ENCODE assay signal across 23 cellular contexts in the genomic region with DNA sequence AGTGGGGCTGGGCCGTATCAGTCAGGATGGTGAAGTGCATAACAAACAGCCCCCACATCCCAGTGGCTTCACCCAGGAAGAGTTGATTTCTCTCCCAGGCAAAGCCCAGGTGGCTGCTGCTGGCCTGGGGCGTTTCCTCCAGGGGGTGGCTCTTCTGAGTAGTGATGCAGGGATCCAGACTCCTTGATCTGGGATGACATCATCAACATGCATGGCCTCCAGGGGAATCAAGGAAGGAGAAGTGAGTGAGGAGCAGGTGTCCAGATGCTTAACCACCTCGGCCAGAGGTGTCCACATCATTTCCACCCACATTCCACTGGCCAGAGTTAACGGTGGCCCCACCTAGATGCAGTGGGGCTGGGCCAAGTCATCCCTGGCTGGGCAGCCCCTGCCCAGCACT.
DNase-seq lines count a peak whose midpoint lies in the region; ATAC-seq, FAIRE-seq and TF ChIP-seq lines count a peak whose summit lies in the region.
"Had no signal": no experiment of that assay in that cellular context is flagged by ENCODE, and none has a peak within 500 bp of the region (broad histone marks: within the 10 kb centered on the region; RNA-seq: fewer than 3 reads in every experiment).

No MANE protein-coding gene starts in this region.

- H3K36me3 Mint-ChIP-seq in activated naive CD4-positive, alpha-beta T cell treated with anti-CD3 and anti-CD28 coated beads, Interleukin-2, amount 10 ng/mL, durations not matched to agents 7 days and 5 days: no peaks in the 10 kb centered on the region
- H3K36me3 Mint-ChIP-seq in activated naive CD4-positive, alpha-beta T cell treated with anti-CD3 and anti-CD28 coated beads, Interleukin-2, amount 50 U/mL, for 72 hours: no peaks in the 10 kb centered on the region
- H3K36me3 Mint-ChIP-seq: CD4-positive, CD25-positive, alpha-beta regulatory T cell; CD8-positive, alpha-beta memory T cell had no signal

- ATAC-seq in activated naive CD4-positive, alpha-beta T cell treated with anti-CD3 and anti-CD28 coated beads, Interleukin-2, amount 50 U/mL, for 72 hours: no peak
- ATAC-seq in K562: no peak
- ATAC-seq in left lobe of liver: no peak
- ATAC-seq: A549, GM12878 had no signal

- H3K27ac ChIP-seq in K562 (ENCODE audit: extremely low read depth, low read depth, low read length) (no peak overlapping the region), dorsolateral prefrontal cortex (peak overlapping the region in 38 of 59 donors; percentile 10 to 89 (median 57)), brain microvascular endothelial cell (no peak overlapping the region)
- H3K27ac ChIP-seq: 22Rv1, A549, GM23248, HL-60 had no signal

- H3K36me3 ChIP-seq in K562 (ENCODE audit: control insufficient read depth, insufficient read depth, low read length): no peaks in the 10 kb centered on the region
- H3K36me3 ChIP-seq in brain microvascular endothelial cell (replicated peaks): no peaks in the 10 kb centered on the region
- H3K36me3 ChIP-seq: HAP-1 had no signal

- FAIRE-seq in K562 (lab: Jason Lieb, UNC): no peak
- FAIRE-seq: A549, GM12878 had no signal

- H3K79me2 ChIP-seq in K562 (ENCODE audit: control insufficient read depth, insufficient read depth, low read length): no peaks in the 10 kb centered on the region

- no TSS peak for BruUV-seq in K562 (replicated peaks; lab: Mats Ljungman, UMichigan)

- TF ChIP-seq RAD21 in K562 (CRISPR knock-in tag; conservative IDR thresholded peaks at IDR 0.05 in 1 of 2, IDR thresholded peaks at IDR 0.05 in 1 of 2): no peak

- H3K4me1 Mint-ChIP-seq in activated naive CD4-positive, alpha-beta T cell treated with anti-CD3 and anti-CD28 coated beads, Interleukin-2, amount 10 ng/mL, durations not matched to agents 7 days and 5 days: no peaks in the 10 kb centered on the region
- H3K4me1 Mint-ChIP-seq: B cell; CD4-positive, CD25-positive, alpha-beta regulatory T cell; CD8-positive, alpha-beta memory T cell had no signal

- H3K9me1 ChIP-seq in K562 (ENCODE audit: control insufficient read depth, insufficient read depth, low read length): peaks cover 7% of the 10 kb centered on the region

- no peak overlapping the region for H3K4me3 Mint-ChIP-seq in activated naive CD4-positive, alpha-beta T cell treated with anti-CD3 and anti-CD28 coated beads, Interleukin-2, amount 10 ng/mL, durations not matched to agents 7 days and 5 days
- H3K4me3 Mint-ChIP-seq: B cell; CD4-positive, CD25-positive, alpha-beta regulatory T cell; CD8-positive, alpha-beta memory T cell had no signal

- CTCF ChIA-PET in activated naive CD4-positive, alpha-beta T cell treated with anti-CD3 and anti-CD28 coated beads, Interleukin-2, amount 10 ng/mL, durations not matched to agents 7 days and 5 days (lab: Charles Lee): no interaction called here
- CTCF ChIA-PET in K562 (lab: Yijun Ruan, JAX; ENCODE audit: low intra/inter-chr PET ratio): no interaction called here

- H3K4me3 ChIP-seq in K562: no peak overlapping the region
- no peak overlapping the region for H3K4me3 ChIP-seq in dorsolateral prefrontal cortex
- H3K4me3 ChIP-seq in brain microvascular endothelial cell (ENCODE audit: low read depth, low read length): no peak overlapping the region
- H3K4me3 ChIP-seq: A549, GM12878, GM23248, HAP-1 had no signal

- no peak for TF ChIP-seq EP300 in K562 (IDR thresholded peaks at IDR 0.05; ENCODE audit: low read length)

- peaks cover 26 to 46% of the 10 kb centered on the region in 2 experiments; a peak in 4 of 5 replicates for H3K4me1 ChIP-seq in K562 (replicated peaks in 1 of 2; ENCODE audit: control insufficient read depth in 2 of 2, insufficient read depth in 2 of 2, low read length in 2 of 2)
- H3K4me1 ChIP-seq: A549, HAP-1 had no signal

- WGBS in K562 (ENCODE audit: insufficient coverage, low coverage, missing lambda C conversion rate): 9% methylated on average over 4 of the region's 4 CpGs

- no peaks in the 10 kb centered on the region for H3K9me3 Mint-ChIP-seq in activated naive CD4-positive, alpha-beta T cell treated with anti-CD3 and anti-CD28 coated beads, Interleukin-2, amount 10 ng/mL, durations not matched to agents 7 days and 5 days
- no peaks in the 10 kb centered on the region for H3K9me3 Mint-ChIP-seq in activated naive CD4-positive, alpha-beta T cell treated with anti-CD3 and anti-CD28 coated beads, Interleukin-2, amount 50 U/mL, for 72 hours
- H3K9me3 Mint-ChIP-seq: CD4-positive, CD25-positive, alpha-beta regulatory T cell; CD8-positive, alpha-beta memory T cell had no signal

- POLR2A ChIA-PET in K562 (lab: Yijun Ruan, JAX): no interaction called here

- no peak for TF ChIP-seq POLR2A in K562 (conservative IDR thresholded peaks at IDR 0.05)

- peaks cover 0 to 23% of the 10 kb centered on the region in 2 experiments; a peak in 3 of 5 replicates for H3K27me3 ChIP-seq in K562 (ENCODE audit: control insufficient read depth in 2 of 2, insufficient read depth in 2 of 2, low read length in 2 of 2)
- H3K27me3 ChIP-seq in dorsolateral prefrontal cortex: peaks cover 0 to 4% (median 0%) of the 10 kb centered on the region in 45 donors
- no peaks in the 10 kb centered on the region for H3K27me3 ChIP-seq in brain microvascular endothelial cell (replicated peaks)

- no peak overlapping the region for H3K4me2 ChIP-seq in K562 (ENCODE audit: insufficient read depth, low read length)
- H3K4me2 ChIP-seq: A549 had no signal

- H3K27ac Mint-ChIP-seq in activated naive CD4-positive, alpha-beta T cell treated with anti-CD3 and anti-CD28 coated beads, Interleukin-2, amount 10 ng/mL, durations not matched to agents 7 days and 5 days: no peak overlapping the region
- no peak overlapping the region for H3K27ac Mint-ChIP-seq in activated naive CD4-positive, alpha-beta T cell treated with anti-CD3 and anti-CD28 coated beads, Interleukin-2, amount 50 U/mL, for 72 hours
- H3K27ac Mint-ChIP-seq: B cell; CD4-positive, CD25-positive, alpha-beta regulatory T cell had no signal

- no peaks in the 10 kb centered on the region for H3K27me3 Mint-ChIP-seq in activated naive CD4-positive, alpha-beta T cell treated with anti-CD3 and anti-CD28 coated beads, Interleukin-2, amount 10 ng/mL, durations not matched to agents 7 days and 5 days
- H3K27me3 Mint-ChIP-seq: CD4-positive, CD25-positive, alpha-beta regulatory T cell had no signal

- intact Hi-C loops in K562 (cut with micrococcal nuclease): no loop called here
- intact Hi-C loops in dorsolateral prefrontal cortex (cut with DNase I): no loop called here

- 0 out of 2 replicates have a peak, but pooled peaks cover 2% of the 10 kb centered on the region for H4K20me1 ChIP-seq in K562 (replicated peaks; ENCODE audit: control insufficient read depth, insufficient read depth, low read length)

- H2AFZ ChIP-seq in K562 (ENCODE audit: low read depth, low read length): no peak overlapping the region
- H2AFZ ChIP-seq: GM23248 had no signal

- H3K9ac ChIP-seq in K562 (ENCODE audit: insufficient read depth in 1 of 2, low read depth in 2 of 2, low read length in 2 of 2): no peak overlapping the region
- H3K9ac ChIP-seq: GM23248 had no signal

- no peaks in the 10 kb centered on the region for H3K9me3 ChIP-seq in K562 (replicated peaks; ENCODE audit: control insufficient read depth, insufficient read depth, low read depth, low read length)
- H3K9me3 ChIP-seq: A549, HAP-1 had no signal

- DNase-seq in activated naive CD4-positive, alpha-beta T cell treated with anti-CD3 and anti-CD28 coated beads, Interleukin-2, amount 10 ng/mL, durations not matched to agents 7 days and 5 days: peak; percentile 12
- no peak for DNase-seq in activated naive CD4-positive, alpha-beta T cell treated with anti-CD3 and anti-CD28 coated beads, Interleukin-2, amount 50 U/mL, for 72 hours (ENCODE audit: low spot score in 2 of 2)
- no peak for DNase-seq in K562 (ENCODE audit: extremely low read depth in 1 of 4, low spot score in 3 of 4)
- DNase-seq in dorsolateral prefrontal cortex: no peak
- DNase-seq in amniotic stem cell (lab: John Stamatoyannopoulos, UW): no peak
- DNase-seq in left lobe of liver (ENCODE audit: low spot score): no peak
- no peak for DNase-seq in brain microvascular endothelial cell
- DNase-seq: C1 segment of cervical spinal cord; CD4-positive, CD25-positive, alpha-beta regulatory T cell; CD8-positive, alpha-beta memory T cell; COR-L47; DMS 273 treated with DMSO at 0.1 percent for 48 hours; DMS53; DND-41; EL; GM23248; IMR-90 had no signal

- TF ChIP-seq CTCF in K562 (IDR thresholded peaks at IDR 0.05 in 2 of 3, conservative IDR thresholded peaks at IDR 0.05 in 1 of 3; ENCODE audit: insufficient read depth in 2 of 3, low read depth in 1 of 3, low read length in 3 of 3) (no peak), dorsolateral prefrontal cortex (IDR thresholded peaks at IDR 0.05 in 54 of 56, conservative IDR thresholded peaks at IDR 0.05 in 2 of 56; ENCODE audit: low read depth in 1 of 56, partially characterized antibody in 56 of 56) (no peak), brain microvascular endothelial cell (IDR thresholded peaks at IDR 0.05; ENCODE audit: low read depth, low read length, missing control alignments) (no peak)

- in situ Hi-C loops in K562 (cut with MboI): no loop called here
- in situ Hi-C loops in brain microvascular endothelial cell (cut with HindIII; ENCODE audit: low pct_ligation_motif_present, low sequenced_read_pairs): no loop called here

TF ChIP-seq in K562, 482 proteins besides CTCF, POLR2A, EP300 and RAD21:
- TF ChIP-seq TRIM24 (IDR thresholded peaks at IDR 0.05) (no peak), JUND (IDR thresholded peaks at IDR 0.05; ENCODE audit: borderline replicate concordance, low read depth, low read length) (peak; percentile 36; the same call in 1 of the 2 replicates), JUND (tag; IDR thresholded peaks at IDR 0.05; ENCODE audit: borderline replicate concordance, low read depth, low read length) (no peak; the same call in 2 of the 3 replicates), ATF7 (IDR thresholded peaks at IDR 0.05) (peak; percentile 72)
- TF ChIP-seq, protein P1, sequence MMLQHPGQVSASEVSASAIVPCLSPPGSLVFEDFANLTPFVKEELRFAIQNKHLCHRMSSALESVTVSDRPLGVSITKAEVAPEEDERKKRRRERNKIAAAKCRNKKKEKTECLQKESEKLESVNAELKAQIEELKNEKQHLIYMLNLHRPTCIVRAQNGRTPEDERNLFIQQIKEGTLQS (IDR thresholded peaks at IDR 0.05): peak; percentile 79
- TF ChIP-seq, protein P1 (CRISPR knock-in tag; conservative IDR thresholded peaks at IDR 0.05): no peak

Comparison
In these comparisons a context has a peak if more than half of its experiments do, and no peak if none do; other contexts are left out.
1. H3K27ac ChIP-seq: peak in dorsolateral prefrontal cortex (38 of 59); none in K562 (single experiment) and brain microvascular endothelial cell (single experiment).